9 cellular contexts compared by ENCODE assay signal in the genomic region with DNA sequence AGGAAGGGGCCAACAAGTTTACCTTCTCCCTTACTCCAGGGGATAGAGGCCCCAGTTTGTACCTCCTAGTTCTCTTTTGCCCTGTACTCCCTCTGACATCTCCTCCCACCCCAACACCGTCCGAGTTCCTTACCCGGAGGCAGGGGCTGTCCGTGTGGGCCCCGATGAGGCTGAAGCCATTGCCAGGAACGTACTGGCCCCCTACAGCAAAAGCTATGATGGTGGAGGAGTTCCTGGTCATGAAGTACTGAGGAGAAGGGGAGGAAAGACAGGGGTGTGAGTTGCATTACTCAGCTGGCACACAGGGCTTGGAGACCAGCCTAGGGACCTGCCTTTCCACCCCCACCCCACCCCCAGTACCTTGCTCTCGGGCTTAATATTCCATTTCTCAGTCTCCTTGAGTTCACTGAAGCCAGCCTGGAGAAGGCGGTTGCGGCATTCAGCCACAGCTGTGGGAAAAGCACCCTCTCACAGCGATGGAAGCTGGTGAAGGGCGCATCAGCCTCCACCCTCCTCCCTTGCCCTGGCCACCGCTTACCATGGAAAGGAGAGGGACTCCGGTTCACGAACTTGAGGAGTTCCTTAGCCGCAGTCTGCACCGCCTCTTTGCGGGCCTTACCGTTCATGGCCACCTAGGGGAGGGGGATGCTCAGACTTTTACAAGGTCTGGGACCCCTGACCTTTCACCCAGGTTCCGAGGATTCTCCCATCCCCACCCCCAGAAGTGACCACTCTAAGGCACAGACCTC. TPM values are rescaled to one million over a fixed set of nuclear protein-coding genes. Genes with fewer than 3 reads are reported as not detected.
DNase-seq lines count a peak whose midpoint lies in the region; ATAC-seq, FAIRE-seq and TF ChIP-seq lines count a peak whose summit lies in the region.
"Had no signal": no experiment of that assay in that cellular context is flagged by ENCODE, and none has a peak within 500 bp of the region (broad histone marks: within the 10 kb centered on the region; RNA-seq: fewer than 3 reads in every experiment).

No MANE protein-coding gene starts in this region.

- FAIRE-seq in kidney (lab: Jason Lieb, UNC): no peak
- FAIRE-seq: G401.6 had no signal

- no peaks in the 10 kb centered on the region for H3K9me3 Mint-ChIP-seq in activated naive CD8-positive, alpha-beta T cell (ENCODE audit: low read depth)

- peaks cover 24% of the 10 kb centered on the region for H3K4me1 Mint-ChIP-seq in activated naive CD8-positive, alpha-beta T cell (ENCODE audit: low read depth)

- H3K4me3 ChIP-seq in SK-N-SH (ENCODE audit: low read depth in 2 of 2, low read length in 1 of 2) (peak overlapping the region; percentile 86 to 100), kidney (ENCODE audit: low read length in 2 of 2) (peak overlapping the region; percentile 74 to 87), subcutaneous abdominal adipose tissue (ENCODE audit: low read depth in 1 of 5, low read length in 5 of 5) (peak overlapping the region; percentile 84 to 95 (median 87))

- H3K9me3 ChIP-seq in SK-N-SH (no peaks in the 10 kb centered on the region), kidney (ENCODE audit: control insufficient read depth in 1 of 2, low read length in 2 of 2) (no peaks in the 10 kb centered on the region), subcutaneous abdominal adipose tissue (ENCODE audit: control insufficient read depth in 5 of 5, low read length in 5 of 5) (no peaks in the 10 kb centered on the region)

- H3K79me2 ChIP-seq in SK-N-SH (ENCODE audit: insufficient read depth): peaks cover 13% of the 10 kb centered on the region

- no peaks in the 10 kb centered on the region for H3K9me2 ChIP-seq in SK-N-SH

- peak overlapping the region; percentile 99 for H3K4me2 ChIP-seq in SK-N-SH

- H3K27me3 ChIP-seq in SK-N-SH (ENCODE audit: insufficient read depth): no peaks in the 10 kb centered on the region
- no peaks in the 10 kb centered on the region for H3K27me3 ChIP-seq in subcutaneous abdominal adipose tissue (ENCODE audit: control insufficient read depth in 5 of 5, insufficient read depth in 4 of 5, low read length in 5 of 5)

- peak overlapping the region; percentile 94 for H3K9ac ChIP-seq in SK-N-SH
- H3K9ac ChIP-seq in kidney (ENCODE audit: low read length in 2 of 2): peak overlapping the region; percentile 79 to 92
- peak overlapping the region; percentile 48 to 91 (median 86) for H3K9ac ChIP-seq in subcutaneous abdominal adipose tissue (ENCODE audit: low read length in 5 of 5)

- no peak for DNase-seq in SK-N-SH
- peak; percentile 79 for DNase-seq in kidney
- DNase-seq in anterior cingulate cortex (lab: John Stamatoyannopoulos, UW): no peak

- H4K20me1 ChIP-seq in SK-N-SH (ENCODE audit: insufficient read depth): no peaks in the 10 kb centered on the region

- TF ChIP-seq EP300 in SK-N-SH (IDR thresholded peaks at IDR 0.05; ENCODE audit: borderline replicate concordance in 1 of 2, low read depth in 1 of 2, low read length in 1 of 2): no peak

- no peak for ATAC-seq in SK-N-SH treated with all-trans-retinoic acid at 6 μM for 48 hours
- no peak for ATAC-seq in HG02623 (IDR thresholded peaks at IDR 0.05; ENCODE audit: unreplicated experiment)
- ATAC-seq in HG03378 (IDR thresholded peaks at IDR 0.05; ENCODE audit: unreplicated experiment): no peak

- peak overlapping the region; percentile 81 for H2AFZ ChIP-seq in SK-N-SH (ENCODE audit: low read depth)

- H3K27ac Mint-ChIP-seq in activated naive CD8-positive, alpha-beta T cell: peak overlapping the region; percentile 98

- H3K27me3 Mint-ChIP-seq in activated naive CD8-positive, alpha-beta T cell: no peaks in the 10 kb centered on the region

- H3K4me1 ChIP-seq in SK-N-SH (ENCODE audit: control insufficient read depth in 1 of 2, insufficient read depth in 2 of 2, low read depth in 1 of 2, low read length in 1 of 2) (peaks cover 3 to 16% of the 10 kb centered on the region in 2 experiments; a peak in 1 of 4 replicates), kidney (ENCODE audit: control insufficient read depth in 1 of 2, insufficient read depth in 1 of 2, low read depth in 1 of 2, low read length in 2 of 2) (peaks cover 0 to 13% of the 10 kb centered on the region in 2 donors), subcutaneous abdominal adipose tissue (ENCODE audit: control insufficient read depth in 5 of 5, insufficient read depth in 5 of 5, low read length in 5 of 5) (peaks cover 3 to 31% (median 18%) of the 10 kb centered on the region in 5 donors)

- POLR2A ChIA-PET in SK-N-SH (lab: Yijun Ruan, JAX): interaction anchor here (1.0 to 2.1 kb wide), 2 partner anchors 8 to 78 kb away, joined by 3 to 5 read pairs; no protein-coding TSS in a partner anchor

- TF ChIP-seq CTCF in SK-N-SH (IDR thresholded peaks at IDR 0.05) (no peak), kidney (IDR thresholded peaks at IDR 0.05; ENCODE audit: borderline replicate concordance, extremely low read depth, insufficient read depth) (no peak)

- H3K4me3 Mint-ChIP-seq in activated naive CD8-positive, alpha-beta T cell: peak overlapping the region; percentile 97

- peaks cover 24 to 45% of the 10 kb centered on the region in 2 experiments for H3K36me3 ChIP-seq in SK-N-SH (replicated peaks in 1 of 2; ENCODE audit: control insufficient read depth in 1 of 2, insufficient read depth in 2 of 2, low read length in 1 of 2)
- peaks cover 26 to 44% of the 10 kb centered on the region in 2 donors for H3K36me3 ChIP-seq in kidney (ENCODE audit: control insufficient read depth in 1 of 2, insufficient read depth in 2 of 2, low read length in 2 of 2)
- peaks cover 0 to 49% (median 45%) of the 10 kb centered on the region in 5 donors for H3K36me3 ChIP-seq in subcutaneous abdominal adipose tissue (ENCODE audit: control insufficient read depth in 5 of 5, insufficient read depth in 5 of 5, low read length in 5 of 5)

- intact Hi-C loops in kidney (cut with DNase I): no loop called here

- peaks cover 8% of the 10 kb centered on the region for H3F3A ChIP-seq in SK-N-SH (replicated peaks; ENCODE audit: insufficient read depth)

- 58% methylated on average over 19 of the region's 19 CpGs for WGBS in SK-N-SH (ENCODE audit: low lambda C conversion rate)

- H3K27ac ChIP-seq in SK-N-SH (ENCODE audit: low read depth in 2 of 2, low read length in 1 of 2) (peak overlapping the region; percentile 82 to 95; a peak in 3 of 4 replicates), kidney (ENCODE audit: low read depth in 2 of 2, low read length in 2 of 2) (peak overlapping the region; percentile 93 to 95), subcutaneous abdominal adipose tissue (ENCODE audit: low read depth, low read length) (peak overlapping the region; percentile 88)

- no peak for TF ChIP-seq RAD21 in SK-N-SH (IDR thresholded peaks at IDR 0.05; ENCODE audit: low read length)

- CTCF ChIA-PET in SK-N-SH (lab: Yijun Ruan, JAX): interaction anchor here (0.6 to 7.7 kb wide), 6 partner anchors 8 to 216 kb away, joined by 3 to 52 read pairs (median 6); a partner anchor contains a TSS

- H3K36me3 Mint-ChIP-seq in activated naive CD8-positive, alpha-beta T cell: peaks cover 8% of the 10 kb centered on the region

TF ChIP-seq in SK-N-SH, 30 proteins besides CTCF, POLR2A, EP300 and RAD21:
- TF ChIP-seq TCF12 (IDR thresholded peaks at IDR 0.05) (no peak), GABPA (IDR thresholded peaks at IDR 0.05; ENCODE audit: low read depth) (no peak)
TF ChIP-seq in SK-N-SH: peak in this region for 0.

TF ChIP-seq in SK-N-SH treated with all-trans-retinoic acid at 6 μM for 48 hours, 23 proteins besides CTCF, POLR2A, EP300 and RAD21 (continues in another document):
- TF ChIP-seq ISL1 (CRISPR knock-in tag; IDR thresholded peaks at IDR 0.05): no peak
- no peak for TF ChIP-seq BACH2 (CRISPR knock-in tag; IDR thresholded peaks at IDR 0.05; ENCODE audit: borderline replicate concordance)
- no peak for TF ChIP-seq RARB (CRISPR knock-in tag; IDR thresholded peaks at IDR 0.05)
- no peak for TF ChIP-seq ZNF565 (CRISPR knock-in tag; conservative IDR thresholded peaks at IDR 0.05; ENCODE audit: low read depth)
- TF ChIP-seq, protein P1, sequence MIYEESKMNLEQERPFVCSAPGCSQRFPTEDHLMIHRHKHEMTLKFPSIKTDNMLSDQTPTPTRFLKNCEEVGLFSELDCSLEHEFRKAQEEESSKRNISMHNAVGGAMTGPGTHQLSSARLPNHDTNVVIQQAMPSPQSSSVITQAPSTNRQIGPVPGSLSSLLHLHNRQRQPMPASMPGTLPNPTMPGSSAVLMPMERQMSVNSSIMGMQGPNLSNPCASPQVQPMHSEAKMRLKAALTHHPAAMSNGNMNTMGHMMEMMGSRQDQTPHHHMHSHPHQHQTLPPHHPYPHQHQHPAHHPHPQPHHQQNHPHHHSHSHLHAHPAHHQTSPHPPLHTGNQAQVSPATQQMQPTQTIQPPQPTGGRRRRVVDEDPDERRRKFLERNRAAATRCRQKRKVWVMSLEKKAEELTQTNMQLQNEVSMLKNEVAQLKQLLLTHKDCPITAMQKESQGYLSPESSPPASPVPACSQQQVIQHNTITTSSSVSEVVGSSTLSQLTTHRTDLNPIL (CRISPR knock-in tag; IDR thresholded peaks at IDR 0.05; ENCODE audit: low read depth): no peak

RNA-seq across cellular contexts. Expression of a gene that starts 1.0 kb away (rescaled TPM):
- polyA plus RNA-seq in SK-N-SH (2012; rRNA removed) (80.7 and 92.6 TPM in 2 replicates), kidney (ENCODE audit: insufficient read depth, low read depth, low replicate concordance) (71.0 TPM)
- polyA plus RNA-seq in SK-N-SH (2012; cell fraction: cytosol; rRNA removed): 27.9 and 49.5 TPM in 2 replicates
- polyA plus RNA-seq in SK-N-SH (2012; cell fraction: nucleus; rRNA removed): 188 and 246 TPM in 2 replicates
- total RNA-seq in kidney: 53.3 TPM

RNA-seq across cellular contexts. Expression of a gene that starts 31.5 kb away (rescaled TPM):
- polyA plus RNA-seq in SK-N-SH (2012; rRNA removed) (0.21 and 0.28 TPM in 2 replicates), kidney (ENCODE audit: insufficient read depth, low read depth, low replicate concordance) (30.0 TPM)
- 0.18 and 0.20 TPM in 2 replicates for polyA plus RNA-seq in SK-N-SH (2012; cell fraction: cytosol; rRNA removed)
- 0.07 and 0.26 TPM in 2 replicates for polyA plus RNA-seq in SK-N-SH (2012; cell fraction: nucleus; rRNA removed)
- total RNA-seq in kidney: 74.2 TPM

RNA-seq across cellular contexts. Expression of a gene that starts 47.9 kb away (rescaled TPM):
- polyA plus RNA-seq in SK-N-SH (2012; rRNA removed) (98.3 and 107 TPM in 2 replicates), kidney (ENCODE audit: insufficient read depth, low read depth, low replicate concordance) (13.1 TPM)
- 27.8 and 36.3 TPM in 2 replicates for polyA plus RNA-seq in SK-N-SH (2012; cell fraction: cytosol; rRNA removed)
- polyA plus RNA-seq in SK-N-SH (2012; cell fraction: nucleus; rRNA removed): 717 and 872 TPM in 2 replicates
- total RNA-seq in kidney: 26.6 TPM

RNA-seq across cellular contexts. Expression of a gene that starts 54.2 kb away (rescaled TPM):
- not detected in 2 replicates for polyA plus RNA-seq in SK-N-SH (2012; rRNA removed)
- not detected in 2 replicates for polyA plus RNA-seq in SK-N-SH (2012; cell fraction: cytosol; rRNA removed)
- not detected in 2 replicates for polyA plus RNA-seq in SK-N-SH (2012; cell fraction: nucleus; rRNA removed)
- total RNA-seq in kidney: not detected
- not detected for polyA plus RNA-seq in kidney (ENCODE audit: insufficient read depth, low read depth, low replicate concordance)

Comparison
In these comparisons a context has a peak if more than half of its experiments do, and no peak if none do; other contexts are left out.
1. RNA of a gene that starts 31.5 kb away (polyA plus RNA-seq): 30.0 TPM in kidney (single experiment); 0.07 to 0.28 TPM in SK-N-SH; every median in the first group is over 10 times any median in the second.
2. Peak in every context shown above with its lines, with median percentiles within 50 percentile points of each other: H3K27ac ChIP-seq, H3K4me3 ChIP-seq and H3K9ac ChIP-seq.